ENCODE assay signal across 1 cellular context in genomic region chr1:227043755-227044154, GRCh38.
TF ChIP-seq lines count a peak whose summit lies in the region.

No MANE protein-coding gene starts in this region.

TF ChIP-seq in SK-N-SH, 30 proteins besides CTCF, POLR2A, EP300 and RAD21 (continued from another document):
- TF ChIP-seq REST (IDR thresholded peaks at IDR 0.05; ENCODE audit: low read depth, low read length) (no peak), USF2 (IDR thresholded peaks at IDR 0.05; ENCODE audit: borderline replicate concordance, low read depth, low read length) (no peak), MXI1 (IDR thresholded peaks at IDR 0.05; ENCODE audit: low read depth, low read length) (no peak), RFX5 (IDR thresholded peaks at IDR 0.05; ENCODE audit: low read length) (no peak), RXRA (IDR thresholded peaks at IDR 0.05; ENCODE audit: borderline replicate concordance, low read depth) (no peak)
